ENCODE assay signal across 9 cellular contexts in the genomic region with DNA sequence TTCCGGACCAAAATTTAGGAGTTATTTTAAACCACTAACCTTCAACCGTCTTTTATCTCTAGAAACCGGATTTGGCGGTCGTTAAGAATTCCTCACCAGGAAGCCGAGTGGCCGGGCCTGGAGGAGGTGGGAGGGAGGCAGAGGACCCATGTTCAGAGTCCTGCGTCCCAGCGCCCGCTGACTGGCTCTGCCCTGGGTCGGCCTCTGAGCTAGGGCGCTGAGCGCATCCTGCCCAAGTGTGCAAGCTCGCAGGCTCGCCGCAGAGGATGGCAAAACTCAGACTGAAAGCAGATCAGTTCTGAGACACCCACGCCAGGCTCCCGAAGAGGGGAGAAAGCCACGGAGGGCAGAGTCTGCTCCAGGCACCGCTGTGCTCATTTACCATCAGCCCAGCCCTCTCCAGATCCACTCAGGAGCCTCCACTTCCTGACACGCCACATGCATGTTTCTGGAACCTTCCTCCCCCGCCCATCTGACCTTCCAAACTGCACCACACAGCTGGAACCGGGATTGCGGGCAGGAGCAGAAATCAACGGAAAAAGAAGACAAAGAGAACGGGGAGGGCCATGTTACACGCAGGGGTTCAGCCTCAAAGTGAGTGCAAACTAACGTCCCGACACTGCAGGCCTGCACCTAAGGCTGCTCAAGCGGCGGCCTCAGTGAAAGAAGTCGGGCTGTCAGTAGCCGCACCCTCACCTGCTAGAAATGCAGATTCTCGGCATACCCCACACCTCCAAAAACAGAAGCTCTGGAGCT. TPM values are rescaled to one million over a fixed set of nuclear protein-coding genes. Genes with fewer than 3 reads are reported as not detected.
DNase-seq lines count a peak whose midpoint lies in the region; ATAC-seq and TF ChIP-seq lines count a peak whose summit lies in the region.
"Had no signal": no experiment of that assay in that cellular context is flagged by ENCODE, and none has a peak within 500 bp of the region (broad histone marks: within the 10 kb centered on the region; RNA-seq: fewer than 3 reads in every experiment).

No MANE protein-coding gene starts in this region.

- H3K4me1 ChIP-seq in body of pancreas (peaks cover 24% of the 10 kb centered on the region), lower lobe of right lung (peaks cover 55% of the 10 kb centered on the region), subcutaneous abdominal adipose tissue (ENCODE audit: control insufficient read depth in 5 of 5, insufficient read depth in 5 of 5, low read length in 5 of 5) (peaks cover 23 to 93% (median 85%) of the 10 kb centered on the region in 5 donors)

- peak; percentile 55 for DNase-seq in activated CD8-positive, alpha-beta memory T cell treated with anti-CD3 and anti-CD28 coated beads for 24 hours
- no peak for DNase-seq in activated CD8-positive, alpha-beta memory T cell treated with anti-CD3 and anti-CD28 coated beads, Interleukin-2, amount 50 U/mL, for 4 hours
- DNase-seq in body of pancreas (no peak), lower lobe of right lung (no peak), NCI-H2029 treated with DMSO at 0.1 percent for 48 hours (lab: John Stamatoyannopoulos, UW) (no peak), NCI-H1930 (lab: John Stamatoyannopoulos, UW) (no peak)
- DNase-seq: NCI-H524 had no signal

- TF ChIP-seq POLR2A in body of pancreas (IDR thresholded peaks at IDR 0.05) = no peak

- ATAC-seq in body of pancreas (peak; percentile 28), lower lobe of right lung (peak; percentile 55 to 61), GM19035 (IDR thresholded peaks at IDR 0.05; ENCODE audit: unreplicated experiment) (no peak)

- H3K9ac ChIP-seq in subcutaneous abdominal adipose tissue (ENCODE audit: low read length in 5 of 5) = peak overlapping the region in 2 of 5 donors; percentile 13 to 35

- H3K36me3 ChIP-seq in body of pancreas (replicated peaks in 1 of 2; ENCODE audit: insufficient read depth in 1 of 2, low read depth in 2 of 2) = no peaks in the 10 kb centered on the region
- H3K36me3 ChIP-seq in lower lobe of right lung = no peaks in the 10 kb centered on the region
- peaks cover 1 to 22% (median 3%) of the 10 kb centered on the region in 5 donors for H3K36me3 ChIP-seq in subcutaneous abdominal adipose tissue (ENCODE audit: control insufficient read depth in 5 of 5, insufficient read depth in 5 of 5, low read length in 5 of 5)

- H3K4me3 ChIP-seq in body of pancreas = no peak overlapping the region
- H3K4me3 ChIP-seq in lower lobe of right lung = peak overlapping the region; percentile 27
- peak overlapping the region in 4 of 5 donors; percentile 18 to 37 (median 33) for H3K4me3 ChIP-seq in subcutaneous abdominal adipose tissue (ENCODE audit: low read depth in 1 of 5, low read length in 5 of 5)

- H3K9me3 ChIP-seq in body of pancreas = no peaks in the 10 kb centered on the region
- no peaks in the 10 kb centered on the region for H3K9me3 ChIP-seq in lower lobe of right lung
- no peaks in the 10 kb centered on the region for H3K9me3 ChIP-seq in subcutaneous abdominal adipose tissue (ENCODE audit: control insufficient read depth in 5 of 5, low read length in 5 of 5)

- TF ChIP-seq CTCF in body of pancreas (IDR thresholded peaks at IDR 0.05) = no peak
- TF ChIP-seq CTCF in lower lobe of right lung (IDR thresholded peaks at IDR 0.05) = no peak

- no peaks in the 10 kb centered on the region for H3K27me3 ChIP-seq in body of pancreas
- peaks cover 5% of the 10 kb centered on the region for H3K27me3 ChIP-seq in lower lobe of right lung (ENCODE audit: low read depth)
- no peaks in the 10 kb centered on the region for H3K27me3 ChIP-seq in subcutaneous abdominal adipose tissue (ENCODE audit: control insufficient read depth in 5 of 5, insufficient read depth in 4 of 5, low read length in 5 of 5)

- intact Hi-C loops in body of pancreas (cut with DNase I) (no loop called here), lower lobe of right lung (cut with DNase I) (no loop called here)

- WGBS in body of pancreas, 2 donors = 51 to 60% methylated on average over 23 to 34 of the region's 34 CpGs

- peak overlapping the region in 3 of 4 donors; percentile 5 to 21 (median 18) for H3K27ac ChIP-seq in body of pancreas
- peak overlapping the region; percentile 66 for H3K27ac ChIP-seq in lower lobe of right lung
- H3K27ac ChIP-seq in subcutaneous abdominal adipose tissue (ENCODE audit: low read depth, low read length) = peak overlapping the region; percentile 82

RNA-seq across cellular contexts. Expression of a gene that starts 8.2 kb away (rescaled TPM):
- total RNA-seq in body of pancreas (100 to 1,000 TPM in 1 of 2 donors, 10 to 100 TPM in 1; 80.4 to 253 TPM), lower lobe of right lung (161 TPM)

RNA-seq across cellular contexts. Expression of a gene that starts 8.3 kb away (rescaled TPM):
- 100 to 1,000 TPM in 1 of 2 donors, 10 to 100 TPM in 1; 69.3 to 230 TPM for total RNA-seq in body of pancreas
- total RNA-seq in lower lobe of right lung = 185 TPM

Comparison
In these comparisons a context has a peak if more than half of its experiments do, and no peak if none do; other contexts are left out.
1. H3K27ac ChIP-seq: peak in every context shown above with its lines; median percentile 82 in subcutaneous abdominal adipose tissue; 66 in lower lobe of right lung; 18 in body of pancreas.
2. H3K4me3 ChIP-seq: peak in lower lobe of right lung (single experiment) and subcutaneous abdominal adipose tissue (4 of 5); none in body of pancreas (0 of 2).